In genomic region chr11:17188675-17189074, GRCh38 we compare ENCODE assay signal across 1 cellular context.
TF ChIP-seq lines count a peak whose summit lies in the region.

No MANE protein-coding gene starts in this region.

TF ChIP-seq in GM12878, 131 proteins besides CTCF, POLR2A, EP300 and RAD21 (continued from another document):
- TF ChIP-seq REST (IDR thresholded peaks at IDR 0.05; ENCODE audit: low read depth, low read length) (no peak), STAT1 (conservative IDR thresholded peaks at IDR 0.05) (no peak), MAX (IDR thresholded peaks at IDR 0.05; ENCODE audit: low read depth, low read length) (no peak), SP1 (IDR thresholded peaks at IDR 0.05; ENCODE audit: low read depth, low read length) (no peak), PKNOX1 (IDR thresholded peaks at IDR 0.05) (no peak), NFIC (IDR thresholded peaks at IDR 0.05; ENCODE audit: low read depth, low read length) (no peak), CHD1 (IDR thresholded peaks at IDR 0.05; ENCODE audit: low read depth, low read length) (no peak), GATAD2B (conservative IDR thresholded peaks at IDR 0.05; ENCODE audit: low read depth) (no peak), TAF1 (IDR thresholded peaks at IDR 0.05; ENCODE audit: borderline replicate concordance, low read depth, low read length) (no peak)
- TF ChIP-seq, protein P1, sequence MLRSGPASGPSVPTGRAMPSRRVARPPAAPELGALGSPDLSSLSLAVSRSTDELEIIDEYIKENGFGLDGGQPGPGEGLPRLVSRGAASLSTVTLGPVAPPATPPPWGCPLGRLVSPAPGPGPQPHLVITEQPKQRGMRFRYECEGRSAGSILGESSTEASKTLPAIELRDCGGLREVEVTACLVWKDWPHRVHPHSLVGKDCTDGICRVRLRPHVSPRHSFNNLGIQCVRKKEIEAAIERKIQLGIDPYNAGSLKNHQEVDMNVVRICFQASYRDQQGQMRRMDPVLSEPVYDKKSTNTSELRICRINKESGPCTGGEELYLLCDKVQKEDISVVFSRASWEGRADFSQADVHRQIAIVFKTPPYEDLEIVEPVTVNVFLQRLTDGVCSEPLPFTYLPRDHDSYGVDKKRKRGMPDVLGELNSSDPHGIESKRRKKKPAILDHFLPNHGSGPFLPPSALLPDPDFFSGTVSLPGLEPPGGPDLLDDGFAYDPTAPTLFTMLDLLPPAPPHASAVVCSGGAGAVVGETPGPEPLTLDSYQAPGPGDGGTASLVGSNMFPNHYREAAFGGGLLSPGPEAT (IDR thresholded peaks at IDR 0.05; ENCODE audit: low read depth) = no peak
- TF ChIP-seq, protein P2, sequence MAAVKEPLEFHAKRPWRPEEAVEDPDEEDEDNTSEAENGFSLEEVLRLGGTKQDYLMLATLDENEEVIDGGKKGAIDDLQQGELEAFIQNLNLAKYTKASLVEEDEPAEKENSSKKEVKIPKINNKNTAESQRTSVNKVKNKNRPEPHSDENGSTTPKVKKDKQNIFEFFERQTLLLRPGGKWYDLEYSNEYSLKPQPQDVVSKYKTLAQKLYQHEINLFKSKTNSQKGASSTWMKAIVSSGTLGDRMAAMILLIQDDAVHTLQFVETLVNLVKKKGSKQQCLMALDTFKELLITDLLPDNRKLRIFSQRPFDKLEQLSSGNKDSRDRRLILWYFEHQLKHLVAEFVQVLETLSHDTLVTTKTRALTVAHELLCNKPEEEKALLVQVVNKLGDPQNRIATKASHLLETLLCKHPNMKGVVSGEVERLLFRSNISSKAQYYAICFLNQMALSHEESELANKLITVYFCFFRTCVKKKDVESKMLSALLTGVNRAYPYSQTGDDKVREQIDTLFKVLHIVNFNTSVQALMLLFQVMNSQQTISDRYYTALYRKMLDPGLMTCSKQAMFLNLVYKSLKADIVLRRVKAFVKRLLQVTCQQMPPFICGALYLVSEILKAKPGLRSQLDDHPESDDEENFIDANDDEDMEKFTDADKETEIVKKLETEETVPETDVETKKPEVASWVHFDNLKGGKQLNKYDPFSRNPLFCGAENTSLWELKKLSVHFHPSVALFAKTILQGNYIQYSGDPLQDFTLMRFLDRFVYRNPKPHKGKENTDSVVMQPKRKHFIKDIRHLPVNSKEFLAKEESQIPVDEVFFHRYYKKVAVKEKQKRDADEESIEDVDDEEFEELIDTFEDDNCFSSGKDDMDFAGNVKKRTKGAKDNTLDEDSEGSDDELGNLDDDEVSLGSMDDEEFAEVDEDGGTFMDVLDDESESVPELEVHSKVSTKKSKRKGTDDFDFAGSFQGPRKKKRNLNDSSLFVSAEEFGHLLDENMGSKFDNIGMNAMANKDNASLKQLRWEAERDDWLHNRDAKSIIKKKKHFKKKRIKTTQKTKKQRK (IDR thresholded peaks at IDR 0.05; ENCODE audit: low read depth, low read length) = no peak
- TF ChIP-seq, protein P3, sequence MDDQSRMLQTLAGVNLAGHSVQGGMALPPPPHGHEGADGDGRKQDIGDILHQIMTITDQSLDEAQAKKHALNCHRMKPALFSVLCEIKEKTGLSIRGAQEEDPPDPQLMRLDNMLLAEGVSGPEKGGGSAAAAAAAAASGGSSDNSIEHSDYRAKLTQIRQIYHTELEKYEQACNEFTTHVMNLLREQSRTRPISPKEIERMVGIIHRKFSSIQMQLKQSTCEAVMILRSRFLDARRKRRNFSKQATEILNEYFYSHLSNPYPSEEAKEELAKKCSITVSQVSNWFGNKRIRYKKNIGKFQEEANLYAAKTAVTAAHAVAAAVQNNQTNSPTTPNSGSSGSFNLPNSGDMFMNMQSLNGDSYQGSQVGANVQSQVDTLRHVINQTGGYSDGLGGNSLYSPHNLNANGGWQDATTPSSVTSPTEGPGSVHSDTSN (IDR thresholded peaks at IDR 0.05; ENCODE audit: insufficient replicate concordance, low read depth, low read length) = no peak
